ENCODE assay signal across 32 cellular contexts in genomic region chr5:107483196-107483595, GRCh38.
DNase-seq lines count a peak whose midpoint lies in the region; ATAC-seq and TF ChIP-seq lines count a peak whose summit lies in the region.
"Had no signal": no experiment of that assay in that cellular context is flagged by ENCODE, and none has a peak within 500 bp of the region (broad histone marks: within the 10 kb centered on the region; RNA-seq: fewer than 3 reads in every experiment).

No MANE protein-coding gene starts in this region.

- H3K4me1 Mint-ChIP-seq in activated CD4-positive, alpha-beta T cell treated with anti-CD3 and anti-CD28 coated beads for 36 hours: peaks cover 22% of the 10 kb centered on the region

- no TSS peak for BruUV-seq in OCI-LY7 (replicated peaks; lab: Mats Ljungman, UMichigan)

- H3K36me3 ChIP-seq in OCI-LY7 (ENCODE audit: insufficient read depth, low read length): no peaks in the 10 kb centered on the region
- H3K36me3 ChIP-seq: stomach, tibial artery, vagina had no signal

- H3K27ac Mint-ChIP-seq in activated CD4-positive, alpha-beta T cell treated with anti-CD3 and anti-CD28 coated beads for 36 hours: no peak overlapping the region
- H3K27ac Mint-ChIP-seq: activated CD4-positive, alpha-beta memory T cell treated with anti-CD3 and anti-CD28 coated beads, Interleukin-2, amount 10 ng/mL, durations not matched to agents 7 days and 5 days; activated naive CD4-positive, alpha-beta T cell treated with anti-CD3 and anti-CD28 coated beads, Interleukin-2, amount 50 U/mL, for 72 hours; activated T-helper 17 cell treated with anti-CD3 and anti-CD28 coated beads, Interleukin-2, amount 50 U/mL, for 72 hours; CD4-positive, CD25-positive, alpha-beta regulatory T cell; progenitor cell of endocrine pancreas had no signal

- peaks cover 28% of the 10 kb centered on the region for H3K4me1 ChIP-seq in OCI-LY7 (ENCODE audit: insufficient read depth, low read length, poor library complexity, severe bottlenecking)

- H3K9me2 ChIP-seq in OCI-LY7 (ENCODE audit: insufficient read depth, low read length): no peaks in the 10 kb centered on the region

- POLR2A ChIA-PET in OCI-LY7 (lab: Charles Lee): interaction anchor here (0.7 to 1.1 kb wide), 2 partner anchors 10 to 15 kb away, joined by 3 read pairs; no protein-coding TSS in a partner anchor
- POLR2A ChIA-PET in activated CD4-positive, alpha-beta T cell treated with anti-CD3 and anti-CD28 coated beads for 36 hours (lab: Charles Lee): interaction anchor here (0.6 kb wide), 1 partner anchor 137 kb away, joined by 3 read pairs; no protein-coding TSS in a partner anchor

- no peak overlapping the region for H3K4me3 Mint-ChIP-seq in activated CD4-positive, alpha-beta T cell treated with anti-CD3 and anti-CD28 coated beads for 36 hours
- H3K4me3 Mint-ChIP-seq: activated CD4-positive, alpha-beta memory T cell treated with anti-CD3 and anti-CD28 coated beads, Interleukin-2, amount 10 ng/mL, durations not matched to agents 7 days and 5 days; activated T-helper 17 cell treated with anti-CD3 and anti-CD28 coated beads, Interleukin-2, amount 50 U/mL, for 72 hours; CD4-positive, CD25-positive, alpha-beta regulatory T cell had no signal

- CTCF ChIA-PET in OCI-LY7 (lab: Charles Lee; ENCODE audit: unreplicated experiment): no interaction called here
- CTCF ChIA-PET in activated CD4-positive, alpha-beta T cell treated with anti-CD3 and anti-CD28 coated beads for 36 hours (lab: Charles Lee): interaction anchor here (0.6 kb wide), 1 partner anchor 89 kb away, joined by 3 read pairs; no protein-coding TSS in a partner anchor

- H3K36me3 Mint-ChIP-seq in activated CD4-positive, alpha-beta T cell treated with anti-CD3 and anti-CD28 coated beads for 36 hours (ENCODE audit: low read depth): peaks cover 5% of the 10 kb centered on the region
- H3K36me3 Mint-ChIP-seq: CD4-positive, CD25-positive, alpha-beta regulatory T cell had no signal

- no peaks in the 10 kb centered on the region; the same call in 1 of the 2 replicates for H3K9me3 ChIP-seq in OCI-LY7 (ENCODE audit: low read length)
- H3K9me3 ChIP-seq: A549, stomach, tibial artery, vagina had no signal

- H3K27ac ChIP-seq in OCI-LY7 (ENCODE audit: low read depth, low read length, poor library complexity, severe bottlenecking): no peak overlapping the region
- H3K27ac ChIP-seq: epithelial cell of prostate, stomach, tibial artery, vagina had no signal

- peaks cover 6% of the 10 kb centered on the region for H3K9me3 Mint-ChIP-seq in activated CD4-positive, alpha-beta T cell treated with anti-CD3 and anti-CD28 coated beads for 36 hours (ENCODE audit: low read depth)

- DNase-seq in COR-L47 (lab: John Stamatoyannopoulos, UW) (peak; percentile 29), NCI-H146 treated with DMSO at 0.1 percent for 48 hours (lab: John Stamatoyannopoulos, UW; ENCODE audit: unreplicated experiment) (peak; percentile 38), OCI-LY7 (ENCODE audit: low spot score) (no peak), left colon (no peak), NCI-H1048 (lab: John Stamatoyannopoulos, UW) (no peak), HCEC 1CT (no peak)
- DNase-seq in activated CD4-positive, alpha-beta T cell treated with anti-CD3 and anti-CD28 coated beads for 36 hours: no peak
- DNase-seq: activated CD4-positive, alpha-beta memory T cell treated with anti-CD3 and anti-CD28 coated beads, Interleukin-2, amount 10 ng/mL, durations not matched to agents 7 days and 5 days; activated CD4-positive, CD25-positive, alpha-beta regulatory T cell treated with anti-CD3 and anti-CD28 coated beads, Interleukin-2, amount 50 U/mL, for 72 hours; AML-193; anterior cingulate cortex; CD4-positive, CD25-positive, alpha-beta regulatory T cell; hippocampal formation; Karpas-422; left cardiac atrium; NK-92 treated with Interleukin-12 subunit alpha and Interleukin-12 subunit beta, amount 100 ng/mL, for 24 hours; Right ventricle myocardium superior; stimulated activated CD4-positive, alpha-beta T cell treated with anti-CD3 and anti-CD28 coated beads, Interleukin-12 subunit alpha, Interleukin-12 subunit beta, amount 100 ng/mL, for 4 hours; stimulated activated CD4-positive, alpha-beta T cell treated with anti-CD3 and anti-CD28 coated beads, Interleukin-2, amount 100 ng/mL, for 48 hours; stomach; T-helper 2 cell; tibial artery had no signal

- H3K79me2 ChIP-seq in OCI-LY7 (ENCODE audit: insufficient read depth, low read depth, low read length): no peaks in the 10 kb centered on the region

- H2AFZ ChIP-seq in OCI-LY7 (ENCODE audit: low read length): 0 out of 2 replicates have a peak overlapping the region, but pooled peaks have one; percentile 18

- H3K4me2 ChIP-seq in OCI-LY7 (ENCODE audit: low read length): no peak overlapping the region
- H3K4me2 ChIP-seq: A549 had no signal

- peaks cover 18% of the 10 kb centered on the region for H3K27me3 Mint-ChIP-seq in activated CD4-positive, alpha-beta T cell treated with anti-CD3 and anti-CD28 coated beads for 36 hours
- H3K27me3 Mint-ChIP-seq: CD4-positive, CD25-positive, alpha-beta regulatory T cell; progenitor cell of endocrine pancreas had no signal

- H3K4me3 ChIP-seq in OCI-LY7 (ENCODE audit: low read depth, low read length, poor library complexity, severe bottlenecking): no peak overlapping the region
- H3K4me3 ChIP-seq: A549, stomach, tibial artery, vagina had no signal

- TF ChIP-seq CTCF in OCI-LY7 (conservative IDR thresholded peaks at IDR 0.05; ENCODE audit: low read length): no peak

- H4K20me1 ChIP-seq in OCI-LY7 (ENCODE audit: insufficient read depth, low read length): no peaks in the 10 kb centered on the region

- intact Hi-C loops in OCI-LY7 (cut with micrococcal nuclease; ENCODE audit: unreplicated experiment) (no loop called here), left colon (cut with DNase I, micrococcal nuclease) (no loop called here)
- intact Hi-C loops in activated CD4-positive, alpha-beta T cell treated with anti-CD3 and anti-CD28 coated beads for 36 hours (cut with DNase I, micrococcal nuclease): no loop called here

- peak; percentile 68 for ATAC-seq in left colon
- no peak for ATAC-seq in GM21526 (IDR thresholded peaks at IDR 0.05; ENCODE audit: low FRiP score, unreplicated experiment)
- no peak for ATAC-seq in activated CD4-positive, alpha-beta T cell treated with anti-CD3 and anti-CD28 coated beads for 36 hours
- ATAC-seq: A549; activated T-helper 17 cell treated with anti-CD3 and anti-CD28 coated beads, Interleukin-2, amount 50 U/mL, for 72 hours; HepG2; left cardiac atrium; Panc1; sciatic nerve had no signal

Comparison
In these comparisons a context has a peak if more than half of its experiments do, and no peak if none do; other contexts are left out.
1. DNase-seq: peak in COR-L47 (single experiment) and NCI-H146 treated with DMSO at 0.1 percent for 48 hours (single experiment); none in OCI-LY7 (single experiment), left colon (0 of 2), NCI-H1048 (single experiment), activated CD4-positive, alpha-beta T cell treated with anti-CD3 and anti-CD28 coated beads for 36 hours (single experiment) and HCEC 1CT (single experiment).